Comparison of ENCODE assay signal across 6 cellular contexts in genomic region chr3:11255537-11255936, GRCh38. TPM values are rescaled to one million over a fixed set of nuclear protein-coding genes. Genes with fewer than 3 reads are reported as not detected.
DNase-seq lines count a peak whose midpoint lies in the region; ATAC-seq and TF ChIP-seq lines count a peak whose summit lies in the region.
"Not testable (repeated sequence)": the region's sequence is repeated elsewhere in the genome, so short reads cannot be mapped to it uniquely, and the experiment has no call there.

No MANE protein-coding gene starts in this region.

- peaks cover 13% of the 10 kb centered on the region for H3K9me3 ChIP-seq in endodermal cell (ENCODE audit: control insufficient read depth, low read length)
- H3K9me3 ChIP-seq in smooth muscle cell (replicated peaks; ENCODE audit: low read depth): not testable (repeated sequence)

- not testable (repeated sequence) for H3F3A ChIP-seq in smooth muscle cell (ENCODE audit: low read depth)

- DNase-seq in NCI-H226 (peak; percentile 69), amniotic epithelial cell (ENCODE audit: low read depth) (peak; percentile 76)
- DNase-seq in endodermal cell; foreskin keratinocyte; mesothelial cell of epicardium (ENCODE audit: low spot score in 2 of 2, unreplicated experiment in 2 of 2); smooth muscle cell (lab: John Stamatoyannopoulos, UW; ENCODE audit: unreplicated experiment): not testable (repeated sequence)

- H3K4me2 ChIP-seq in smooth muscle cell: not testable (repeated sequence)

- not testable (repeated sequence) for H4K20me1 ChIP-seq in smooth muscle cell (ENCODE audit: low read depth)

- H3K4me3 Mint-ChIP-seq in endodermal cell, mesothelial cell of epicardium: not testable (repeated sequence)

- H3K4me1 Mint-ChIP-seq in endodermal cell: not testable (repeated sequence)
- peaks cover 17% of the 10 kb centered on the region for H3K4me1 Mint-ChIP-seq in mesothelial cell of epicardium

- not testable (repeated sequence) for H3K9me3 Mint-ChIP-seq in endodermal cell, mesothelial cell of epicardium

- not testable (repeated sequence) for H3K36me3 ChIP-seq in endodermal cell (ENCODE audit: control insufficient read depth, insufficient read depth, low read length); smooth muscle cell (ENCODE audit: low read depth)

- peaks cover 10% of the 10 kb centered on the region for H3K27me3 ChIP-seq in endodermal cell (ENCODE audit: control insufficient read depth, insufficient read depth, low read length, poor library complexity, severe bottlenecking)
- H3K27me3 ChIP-seq in foreskin keratinocyte; smooth muscle cell (ENCODE audit: low read depth): not testable (repeated sequence)

- TF ChIP-seq CTCF in endodermal cell (conservative IDR thresholded peaks at IDR 0.05); foreskin keratinocyte (conservative IDR thresholded peaks at IDR 0.05); mesothelial cell of epicardium (IDR thresholded peaks at IDR 0.05; ENCODE audit: unreplicated experiment); smooth muscle cell (IDR thresholded peaks at IDR 0.05; ENCODE audit: borderline replicate concordance, insufficient read depth, poor library complexity, severe bottlenecking): not testable (repeated sequence)

- H3K27ac Mint-ChIP-seq in endodermal cell: not testable (repeated sequence)
- H3K27ac Mint-ChIP-seq in mesothelial cell of epicardium: peak overlapping the region; percentile 62

- not testable (repeated sequence) for H3K79me2 ChIP-seq in smooth muscle cell (ENCODE audit: low read depth)

- H3K4me3 ChIP-seq in endodermal cell (ENCODE audit: low read length): peak overlapping the region; percentile 35
- H3K4me3 ChIP-seq in smooth muscle cell: not testable (repeated sequence)

- not testable (repeated sequence) for H3K9ac ChIP-seq in endodermal cell (ENCODE audit: extremely low read depth, low read length, poor library complexity, severe bottlenecking); smooth muscle cell (ENCODE audit: low read depth)

- not testable (repeated sequence) for H3K27ac ChIP-seq in endodermal cell (ENCODE audit: low read depth, low read length)
- H3K27ac ChIP-seq in foreskin keratinocyte (peak overlapping the region; percentile 91), smooth muscle cell (ENCODE audit: low read depth) (peak overlapping the region; percentile 54)

- not testable (repeated sequence) for H3K27me3 Mint-ChIP-seq in endodermal cell (ENCODE audit: insufficient read depth); mesothelial cell of epicardium (ENCODE audit: low read depth)

- H3K36me3 Mint-ChIP-seq in endodermal cell (ENCODE audit: low read depth); mesothelial cell of epicardium: not testable (repeated sequence)

- ATAC-seq in foreskin keratinocyte: not testable (repeated sequence)

- WGBS in endodermal cell (ENCODE audit: insufficient coverage in 1 of 2, insufficient read length in 1 of 2), 2 experiments: 67 to 78% methylated on average over 5 of the region's 5 CpGs
- WGBS in smooth muscle cell (ENCODE audit: low lambda C conversion rate): 67% methylated on average over 5 of the region's 5 CpGs

- not testable (repeated sequence) for H3K4me1 ChIP-seq in endodermal cell (ENCODE audit: control insufficient read depth, insufficient read depth, low read length); foreskin keratinocyte; smooth muscle cell (ENCODE audit: low read depth)

- H2AFZ ChIP-seq in smooth muscle cell (ENCODE audit: low read depth): not testable (repeated sequence)

RNA-seq across cellular contexts. Expression of gene ATG7, which starts 16.7 kb away (rescaled TPM):
- total RNA-seq in endodermal cell (10 to 100 TPM; 33.9 to 38.4 TPM), foreskin keratinocyte (39.2 and 39.8 TPM in 2 replicates), mesothelial cell of epicardium (35.3 to 40.3 TPM (median 37.5 TPM) in 3 replicates), smooth muscle cell (27.2 and 40.3 TPM in 2 replicates)
- 21.8 TPM for polyA plus RNA-seq in endodermal cell (2013, experiment 1 of 2)
- 19.6 TPM for polyA plus RNA-seq in endodermal cell (2013, experiment 2 of 2)
- polyA plus RNA-seq in foreskin keratinocyte (22.6 and 24.7 TPM in 2 replicates), smooth muscle cell (19.4 and 27.4 TPM in 2 replicates)
